Comparison of ENCODE assay signal across 20 cellular contexts in the genomic region with DNA sequence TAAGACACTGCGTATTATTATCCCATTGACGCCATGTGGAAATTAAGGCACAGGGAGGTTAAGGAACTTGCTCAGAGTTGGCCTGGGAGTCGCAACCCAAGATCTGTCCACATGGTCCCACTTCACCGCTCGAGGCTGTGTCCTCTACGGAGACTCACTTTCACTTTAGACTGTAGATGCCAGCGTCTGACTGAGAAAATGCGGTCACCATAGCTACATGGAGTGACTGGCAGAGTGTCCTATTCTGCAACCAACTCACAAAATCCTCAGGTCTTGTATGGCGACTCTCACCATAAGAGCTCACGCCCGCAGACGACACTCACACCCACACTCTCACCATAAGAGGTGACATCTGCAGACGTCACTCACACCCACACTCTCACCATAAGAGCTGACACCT.
A peak's percentile ranks its signal among the peaks of the same experiment; 100 is the strongest.
DNase-seq lines count a peak whose midpoint lies in the region; ATAC-seq, FAIRE-seq and TF ChIP-seq lines count a peak whose summit lies in the region.
"Had no signal": no experiment of that assay in that cellular context is flagged by ENCODE, and none has a peak within 500 bp of the region (broad histone marks: within the 10 kb centered on the region; RNA-seq: fewer than 3 reads in every experiment).

No MANE protein-coding gene starts in this region.

- H3K4me1 Mint-ChIP-seq in activated CD8-positive, alpha-beta memory T cell treated with anti-CD3 and anti-CD28 coated beads, Interleukin-2, amount 10 ng/mL, durations not matched to agents 7 days and 5 days, result no peaks in the 10 kb centered on the region

- DNase-seq in DMS79 treated with DMSO at 0.1 percent for 48 hours (lab: John Stamatoyannopoulos, UW) (peak; percentile 8), ecto neural progenitor cell (ENCODE audit: low spot score) (peak; percentile 24), osteoblast (ENCODE audit: insufficient read length, low spot score, missing footprints) (peak; percentile 60), testis (peak; percentile 7), HepG2 (ENCODE audit: low spot score) (no peak), HuH-7.5 (ENCODE audit: low spot score) (no peak)
- no peak for DNase-seq in activated CD8-positive, alpha-beta memory T cell treated with anti-CD3 and anti-CD28 coated beads, Interleukin-2, amount 10 ng/mL, durations not matched to agents 7 days and 5 days
- DNase-seq: ACHN; Calu3; CD4-positive, alpha-beta T cell; GM23248; KBM-7 had no signal

- H3K4me1 ChIP-seq in osteoblast (ENCODE audit: insufficient read depth, low read length) (no peaks in the 10 kb centered on the region), testis (no peaks in the 10 kb centered on the region), HepG2 (ENCODE audit: insufficient read depth, low read length) (no peaks in the 10 kb centered on the region)
- H3K4me1 ChIP-seq: HAP-1 had no signal

- no peaks in the 10 kb centered on the region for H3K36me3 ChIP-seq in osteoblast (ENCODE audit: insufficient read depth, low read length)
- H3K36me3 ChIP-seq in testis (ENCODE audit: low read depth, missing control alignments), result no peaks in the 10 kb centered on the region
- no peaks in the 10 kb centered on the region for H3K36me3 ChIP-seq in HepG2 (replicated peaks in 1 of 2; ENCODE audit: control insufficient read depth in 1 of 2, insufficient read depth in 2 of 2, low read length in 2 of 2)
- H3K36me3 ChIP-seq: HAP-1 had no signal

- no peak for TF ChIP-seq RAD21 in HepG2 (CRISPR knock-in tag; IDR thresholded peaks at IDR 0.05)

- H3K4me3 ChIP-seq in osteoblast (ENCODE audit: insufficient read depth, low read length) (no peak overlapping the region), testis (no peak overlapping the region), HepG2 (replicated peaks in 1 of 3; ENCODE audit: insufficient read depth in 1 of 3, low read depth in 2 of 3, low read length in 3 of 3) (no peak overlapping the region)
- H3K4me3 ChIP-seq: GM23248, HAP-1 had no signal

- intact Hi-C loops in testis (cut with DNase I; ENCODE audit: low total_unique reads) (no loop called here), HepG2 (cut with micrococcal nuclease; ENCODE audit: unreplicated experiment) (no loop called here)

- BruUV-seq in HepG2 (replicated peaks; lab: Mats Ljungman, UMichigan), result no TSS peak

- H3K4me2 ChIP-seq in osteoblast (ENCODE audit: insufficient read depth, low read length), result no peak overlapping the region
- no peak overlapping the region for H3K4me2 ChIP-seq in HepG2 (ENCODE audit: low read depth, low read length)

- no peak overlapping the region for H3K9ac ChIP-seq in HepG2 (ENCODE audit: insufficient read depth, low read depth, low read length)
- H3K9ac ChIP-seq: GM23248 had no signal

- no peak overlapping the region for H3K4me3 Mint-ChIP-seq in activated CD8-positive, alpha-beta memory T cell treated with anti-CD3 and anti-CD28 coated beads, Interleukin-2, amount 10 ng/mL, durations not matched to agents 7 days and 5 days
- H3K4me3 Mint-ChIP-seq: CD4-positive, alpha-beta T cell; IgD-negative memory B cell had no signal

- H3K27me3 ChIP-seq in osteoblast (ENCODE audit: insufficient read depth, low read length) (no peaks in the 10 kb centered on the region), testis (no peaks in the 10 kb centered on the region), HepG2 (ENCODE audit: control insufficient read depth in 1 of 2, insufficient read depth in 2 of 2, low read length in 2 of 2) (no peaks in the 10 kb centered on the region)

- WGBS in testis, 2 donors, result 64 to 81% methylated on average over 8 to 13 of the region's 13 CpGs
- WGBS in HepG2 (ENCODE audit: low lambda C conversion rate), result 89% methylated on average over 7 of the region's 13 CpGs

- no peak for ATAC-seq in HepG2
- ATAC-seq in activated CD8-positive, alpha-beta memory T cell treated with anti-CD3 and anti-CD28 coated beads, Interleukin-2, amount 10 ng/mL, durations not matched to agents 7 days and 5 days, result no peak

- POLR2A ChIA-PET in HepG2 (lab: Yijun Ruan, JAX), result no interaction called here

- TF ChIP-seq POLR2A in testis (IDR thresholded peaks at IDR 0.05), result no peak
- no peak for TF ChIP-seq POLR2A in HepG2 (IDR thresholded peaks at IDR 0.05; ENCODE audit: insufficient read depth in 1 of 2, low read depth in 2 of 2, low read length in 2 of 2)

- in situ Hi-C loops in HepG2 (cut with HindIII; ENCODE audit: extremely low pct_ligation_motif_present, low pct_unique_long_range_greater_than_20kb), result no loop called here

- CTCF ChIA-PET in HepG2 (lab: Yijun Ruan, JAX; ENCODE audit: low intra/inter-chr PET ratio, low total read pairs), result no interaction called here
- CTCF ChIA-PET in activated CD8-positive, alpha-beta memory T cell treated with anti-CD3 and anti-CD28 coated beads, Interleukin-2, amount 10 ng/mL, durations not matched to agents 7 days and 5 days (lab: Charles Lee), result no interaction called here

- no peak for FAIRE-seq in HepG2 (lab: Jason Lieb, UNC)
- FAIRE-seq: A204.1, G401.6, GM12891, GM19239 had no signal

- peaks cover 13% of the 10 kb centered on the region for H3K36me3 Mint-ChIP-seq in activated CD8-positive, alpha-beta memory T cell treated with anti-CD3 and anti-CD28 coated beads, Interleukin-2, amount 10 ng/mL, durations not matched to agents 7 days and 5 days
- H3K36me3 Mint-ChIP-seq: IgD-negative memory B cell had no signal

- H2AFZ ChIP-seq in osteoblast (ENCODE audit: low read length) (no peak overlapping the region), HepG2 (ENCODE audit: low read length) (no peak overlapping the region)
- H2AFZ ChIP-seq: GM23248 had no signal

- no peaks in the 10 kb centered on the region for H3K79me2 ChIP-seq in osteoblast (ENCODE audit: insufficient read depth, low read length)
- no peaks in the 10 kb centered on the region for H3K79me2 ChIP-seq in HepG2 (ENCODE audit: insufficient read depth, low read length)

- H3K27ac Mint-ChIP-seq in activated CD8-positive, alpha-beta memory T cell treated with anti-CD3 and anti-CD28 coated beads, Interleukin-2, amount 10 ng/mL, durations not matched to agents 7 days and 5 days, result no peak overlapping the region
- H3K27ac Mint-ChIP-seq: CD4-positive, alpha-beta T cell had no signal

- H3K9me3 Mint-ChIP-seq in activated CD8-positive, alpha-beta memory T cell treated with anti-CD3 and anti-CD28 coated beads, Interleukin-2, amount 10 ng/mL, durations not matched to agents 7 days and 5 days (ENCODE audit: low read depth), result peaks cover 48% of the 10 kb centered on the region

- TF ChIP-seq EP300 in HepG2 (IDR thresholded peaks at IDR 0.05; ENCODE audit: low read depth in 2 of 2, low read length in 2 of 2), result no peak
- no peak for TF ChIP-seq EP300 in HepG2 (CRISPR knock-in tag; IDR thresholded peaks at IDR 0.05; ENCODE audit: borderline replicate concordance)

- no peaks in the 10 kb centered on the region for H3K27me3 Mint-ChIP-seq in activated CD8-positive, alpha-beta memory T cell treated with anti-CD3 and anti-CD28 coated beads, Interleukin-2, amount 10 ng/mL, durations not matched to agents 7 days and 5 days
- H3K27me3 Mint-ChIP-seq: IgD-negative memory B cell had no signal

- no peak overlapping the region for H3K27ac ChIP-seq in osteoblast (ENCODE audit: low read depth, low read length)
- H3K27ac ChIP-seq in testis, result no peak overlapping the region
- no peak overlapping the region for H3K27ac ChIP-seq in HepG2 (ENCODE audit: extremely low read length, insufficient read depth, low read length)
- H3K27ac ChIP-seq: C4-2B, GM23248, HL-60 had no signal

- H4K20me1 ChIP-seq in osteoblast (ENCODE audit: insufficient read depth, low read length) (no peaks in the 10 kb centered on the region), HepG2 (ENCODE audit: insufficient read depth, low read length) (peaks cover 38% of the 10 kb centered on the region)

- H3K9me3 ChIP-seq in osteoblast (ENCODE audit: low read depth, low read length), result peaks cover 8% of the 10 kb centered on the region
- no peaks in the 10 kb centered on the region for H3K9me3 ChIP-seq in testis
- peaks cover 11% of the 10 kb centered on the region for H3K9me3 ChIP-seq in HepG2 (ENCODE audit: low read length)
- H3K9me3 ChIP-seq: HAP-1 had no signal

- TF ChIP-seq CTCF in osteoblast (IDR thresholded peaks at IDR 0.05; ENCODE audit: extremely low read depth, low read depth, low read length) (no peak), testis (IDR thresholded peaks at IDR 0.05) (no peak), HepG2 (CRISPR knock-in tag; IDR thresholded peaks at IDR 0.05) (no peak)

TF ChIP-seq in HepG2, 621 proteins besides CTCF, POLR2A, EP300 and RAD21 (continues in another document):
- TF ChIP-seq POLR2AphosphoS2 (IDR thresholded peaks at IDR 0.05; ENCODE audit: low read depth, low read length) (no peak), RAD51 (IDR thresholded peaks at IDR 0.05; ENCODE audit: borderline replicate concordance) (no peak), ZNF160 (CRISPR knock-in tag; IDR thresholded peaks at IDR 0.05) (no peak), U2AF1 (optimal IDR thresholded peaks at IDR 0.05; ENCODE audit: low read depth, low read length) (no peak), AGO2 (optimal IDR thresholded peaks at IDR 0.05; ENCODE audit: low read depth, low read length) (no peak), SMARCC2 (IDR thresholded peaks at IDR 0.05) (no peak), NAIF1 (CRISPR knock-in tag; IDR thresholded peaks at IDR 0.05; ENCODE audit: borderline replicate concordance) (no peak), ZNF543 (CRISPR knock-in tag; IDR thresholded peaks at IDR 0.05) (no peak), NFKB2 (CRISPR knock-in tag; IDR thresholded peaks at IDR 0.05; ENCODE audit: borderline replicate concordance) (no peak), ATF1 (CRISPR knock-in tag; IDR thresholded peaks at IDR 0.05) (no peak), ZNF496 (CRISPR knock-in tag; IDR thresholded peaks at IDR 0.05; ENCODE audit: insufficient replicate concordance) (no peak), ZSCAN12 (CRISPR knock-in tag; IDR thresholded peaks at IDR 0.05) (no peak)
- TF ChIP-seq, protein P1, sequence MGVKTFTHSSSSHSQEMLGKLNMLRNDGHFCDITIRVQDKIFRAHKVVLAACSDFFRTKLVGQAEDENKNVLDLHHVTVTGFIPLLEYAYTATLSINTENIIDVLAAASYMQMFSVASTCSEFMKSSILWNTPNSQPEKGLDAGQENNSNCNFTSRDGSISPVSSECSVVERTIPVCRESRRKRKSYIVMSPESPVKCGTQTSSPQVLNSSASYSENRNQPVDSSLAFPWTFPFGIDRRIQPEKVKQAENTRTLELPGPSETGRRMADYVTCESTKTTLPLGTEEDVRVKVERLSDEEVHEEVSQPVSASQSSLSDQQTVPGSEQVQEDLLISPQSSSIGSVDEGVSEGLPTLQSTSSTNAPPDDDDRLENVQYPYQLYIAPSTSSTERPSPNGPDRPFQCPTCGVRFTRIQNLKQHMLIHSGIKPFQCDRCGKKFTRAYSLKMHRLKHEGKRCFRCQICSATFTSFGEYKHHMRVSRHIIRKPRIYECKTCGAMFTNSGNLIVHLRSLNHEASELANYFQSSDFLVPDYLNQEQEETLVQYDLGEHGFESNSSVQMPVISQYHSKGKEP (CRISPR knock-in tag; IDR thresholded peaks at IDR 0.05), result no peak
- TF ChIP-seq, protein P2, sequence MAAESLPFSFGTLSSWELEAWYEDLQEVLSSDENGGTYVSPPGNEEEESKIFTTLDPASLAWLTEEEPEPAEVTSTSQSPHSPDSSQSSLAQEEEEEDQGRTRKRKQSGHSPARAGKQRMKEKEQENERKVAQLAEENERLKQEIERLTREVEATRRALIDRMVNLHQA (CRISPR knock-in tag; IDR thresholded peaks at IDR 0.05), result no peak

Comparison
In these comparisons a context has a peak if more than half of its experiments do, and no peak if none do; other contexts are left out.
1. DNase-seq: peak in DMS79 treated with DMSO at 0.1 percent for 48 hours (single experiment), ecto neural progenitor cell (single experiment), osteoblast (single experiment) and testis (single experiment); none in HepG2 (single experiment), activated CD8-positive, alpha-beta memory T cell treated with anti-CD3 and anti-CD28 coated beads, Interleukin-2, amount 10 ng/mL, durations not matched to agents 7 days and 5 days (single experiment) and HuH-7.5 (single experiment).